ENCODE assay signal across 8 cellular contexts in the genomic region with DNA sequence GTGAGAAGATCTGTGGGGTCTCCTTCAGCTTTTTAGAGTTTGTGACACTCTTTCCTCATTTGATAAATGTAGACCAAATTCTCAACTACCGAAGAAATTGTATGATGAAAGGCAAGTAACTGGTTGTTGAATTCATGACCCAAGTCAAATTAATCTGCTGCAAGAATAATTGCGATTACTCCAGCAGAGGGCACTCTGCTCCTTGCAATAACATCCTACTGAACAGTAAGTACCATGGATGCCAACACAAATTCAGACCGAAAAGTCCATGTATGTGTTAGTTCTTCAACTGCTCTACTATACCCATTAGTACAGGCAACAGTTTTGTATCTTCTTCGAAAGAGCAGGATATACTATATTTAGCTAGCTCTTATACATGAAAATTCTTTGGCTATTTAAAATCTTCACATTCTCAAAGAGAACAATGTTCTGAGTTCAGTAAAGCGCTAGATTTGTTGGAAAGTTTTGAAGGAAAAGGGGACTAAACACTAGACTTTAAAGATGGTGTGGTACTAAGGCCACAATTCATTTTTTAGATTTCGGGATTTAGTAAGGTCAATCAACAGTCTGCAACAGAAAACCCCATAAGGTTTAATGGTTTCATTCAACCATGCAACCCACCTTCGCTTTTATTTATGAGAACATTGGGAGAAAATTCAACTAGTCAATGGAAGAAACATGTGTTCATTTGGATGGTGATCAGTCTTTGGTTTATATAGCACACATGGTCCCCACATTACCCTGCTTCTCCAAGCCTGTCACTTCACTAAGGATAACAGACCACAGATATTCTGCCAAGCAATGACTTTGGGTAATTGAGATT.
DNase-seq lines count a peak whose midpoint lies in the region; ATAC-seq and TF ChIP-seq lines count a peak whose summit lies in the region.

No MANE protein-coding gene starts in this region.

- no peak overlapping the region for H2BK120ac ChIP-seq in IMR-90 (ENCODE audit: low read depth, low read length)

- no peak overlapping the region for H3K23ac ChIP-seq in IMR-90 (ENCODE audit: low read depth, low read length)

- H3K9ac ChIP-seq in IMR-90 (ENCODE audit: low read depth, low read length) (no peak overlapping the region), PC-3 (ENCODE audit: low read length) (no peak overlapping the region)

- TF ChIP-seq POLR2A in IMR-90 (IDR thresholded peaks at IDR 0.05; ENCODE audit: low read depth, low read length) = peak; percentile 44; the same call in 1 of the 2 replicates

- H2BK15ac ChIP-seq in IMR-90 (ENCODE audit: low read depth, low read length) = no peak overlapping the region

- H3K4me3 ChIP-seq in IMR-90 (ENCODE audit: insufficient read depth, low read depth, low read length) (no peak overlapping the region), PC-3 (ENCODE audit: low read length) (no peak overlapping the region), left ventricle myocardium inferior (no peak overlapping the region)

- dilution Hi-C loops in IMR-90 (cut with HindIII; ENCODE audit: low sequenced_read_pairs, unreplicated experiment) = no loop called here

- H3K9me2 ChIP-seq in PC-3 (replicated peaks; ENCODE audit: low read length) = no peaks in the 10 kb centered on the region

- no peak overlapping the region for H4K91ac ChIP-seq in IMR-90 (ENCODE audit: insufficient read depth, low read depth, low read length)

- H3K36me3 ChIP-seq in IMR-90 (ENCODE audit: control insufficient read depth, insufficient read depth, low read length) = no peaks in the 10 kb centered on the region
- H3K36me3 ChIP-seq in PC-3 (ENCODE audit: low read depth, low read length) = no peaks in the 10 kb centered on the region
- H3K36me3 ChIP-seq in left ventricle myocardium inferior = no peaks in the 10 kb centered on the region

- no peak overlapping the region for H2AK9ac ChIP-seq in IMR-90 (replicated peaks; ENCODE audit: low read depth, low read length, poor library complexity)

- H3K27ac ChIP-seq in IMR-90 (ENCODE audit: insufficient read depth, low read length) (no peak overlapping the region), PC-3 (ENCODE audit: low read length) (no peak overlapping the region), left ventricle myocardium inferior (replicated peaks) (peak overlapping the region; percentile 39)

- CTCF ChIA-PET in IMR-90 (lab: Yijun Ruan, JAX) = interaction anchor here (0.6 to 5.0 kb wide), 3 partner anchors 9 to 272 kb away, joined by 3 to 33 read pairs (median 3); a partner anchor contains a TSS
- CTCF ChIA-PET in PC-3 (lab: Charles Lee) = no interaction called here

- H3F3A ChIP-seq in PC-3 (ENCODE audit: low read length, unreplicated experiment) = no peaks in the 10 kb centered on the region

- 0% methylated on average over 1 of the region's 7 CpGs; no CpG with 5 or more reads in 1 of the 2 experiments for WGBS in IMR-90 (ENCODE audit: extremely low coverage in 2 of 2, insufficient read length in 1 of 2), 2 experiments

- H3K4me2 ChIP-seq in IMR-90 (ENCODE audit: low read depth, low read length) = no peak overlapping the region
- H3K4me2 ChIP-seq in PC-3 (ENCODE audit: low read length) = no peak overlapping the region

- intact Hi-C loops in IMR-90 (cut with micrococcal nuclease) = loop anchor here (1.0 to 5.0 kb wide), 4 partner anchors 23 to 272 kb away; a partner anchor contains a TSS
- intact Hi-C loops in PC-3 (cut with micrococcal nuclease) = loop anchor here (1.0 kb wide), 3 partner anchors 23 to 272 kb away; a partner anchor contains a TSS
- intact Hi-C loops in left ventricle myocardium inferior (cut with micrococcal nuclease) = loop anchor here (5.0 kb wide), 1 partner anchor 271 kb away; a partner anchor contains a TSS

- DNase-seq in D341Med (ENCODE audit: low spot score) (peak; percentile 62), IMR-90 (peak; percentile 91), PC-3 (peak; percentile 91), amygdala (lab: John Stamatoyannopoulos, UW) (peak in 38 of 56 donors; percentile 3 to 90 (median 40)), left ventricle myocardium inferior (no peak), renal cortical epithelial cell (ENCODE audit: low read depth) (peak; percentile 87), 8988T (no peak)

- POLR2A ChIA-PET in IMR-90 (lab: Charles Lee; ENCODE audit: unreplicated experiment) = no interaction called here
- POLR2A ChIA-PET in PC-3 (lab: Charles Lee; ENCODE audit: unreplicated experiment) = no interaction called here

- H3K9me3 ChIP-seq in IMR-90 (ENCODE audit: control insufficient read depth, insufficient read depth, low read length) (no peaks in the 10 kb centered on the region), PC-3 (ENCODE audit: low read length) (no peaks in the 10 kb centered on the region), left ventricle myocardium inferior (replicated peaks) (no peaks in the 10 kb centered on the region)

- no peaks in the 10 kb centered on the region for H3K79me1 ChIP-seq in IMR-90 (ENCODE audit: low read depth in 1 of 2, low read length in 2 of 2)

- H3K79me2 ChIP-seq in PC-3 (ENCODE audit: low read length) = no peaks in the 10 kb centered on the region

- in situ Hi-C loops in IMR-90 (cut with MboI; ENCODE audit: low sequenced_read_pairs) = loop anchor here (5.0 to 25.0 kb wide), 3 partner anchors 133 to 849 kb away; a partner anchor contains a TSS

- H3K18ac ChIP-seq in IMR-90 (ENCODE audit: low read depth, low read length) = no peak overlapping the region

- no peak overlapping the region for H3K4ac ChIP-seq in IMR-90 (ENCODE audit: low read depth, low read length)

- no peaks in the 10 kb centered on the region for H3K27me3 ChIP-seq in IMR-90 (ENCODE audit: control insufficient read depth, insufficient read depth, low read length)
- H3K27me3 ChIP-seq in PC-3 (ENCODE audit: low read length) = peaks cover 42% of the 10 kb centered on the region
- H3K27me3 ChIP-seq in left ventricle myocardium inferior (ENCODE audit: low read depth) = no peaks in the 10 kb centered on the region

- H2BK5ac ChIP-seq in IMR-90 (ENCODE audit: low read depth, low read length, poor library complexity, severe bottlenecking) = no peak overlapping the region

- no peaks in the 10 kb centered on the region for H4K20me1 ChIP-seq in IMR-90 (ENCODE audit: insufficient read depth, low read length)
- no peaks in the 10 kb centered on the region for H4K20me1 ChIP-seq in PC-3 (ENCODE audit: low read length)

- ATAC-seq in GM19455 (IDR thresholded peaks at IDR 0.05; ENCODE audit: unreplicated experiment) (peak; percentile 64), IMR-90 (ENCODE audit: low read depth) (peak; percentile 79), PC-3 (peak; percentile 82)

- H2AFZ ChIP-seq in IMR-90 (replicated peaks; ENCODE audit: low read length, poor library complexity) (no peak overlapping the region), PC-3 (ENCODE audit: low read length) (no peak overlapping the region)

- no peak overlapping the region for H2AK5ac ChIP-seq in IMR-90 (ENCODE audit: low read depth, low read length)

- H3K9me1 ChIP-seq in IMR-90 (ENCODE audit: insufficient read depth, low read length) = no peaks in the 10 kb centered on the region

- no peak overlapping the region for H3K56ac ChIP-seq in IMR-90 (ENCODE audit: extremely low read depth, insufficient read depth, low read length)

- H4K5ac ChIP-seq in IMR-90 (ENCODE audit: low read depth, low read length) = no peak overlapping the region

- no peak overlapping the region for H3K14ac ChIP-seq in IMR-90 (replicated peaks; ENCODE audit: low read depth, low read length)

- H3K4me1 ChIP-seq in IMR-90 (ENCODE audit: control insufficient read depth, insufficient read depth, low read length) (peaks cover 2% of the 10 kb centered on the region; the same call in 1 of the 2 replicates), PC-3 (ENCODE audit: insufficient read depth, low read length) (peaks cover 6% of the 10 kb centered on the region), left ventricle myocardium inferior (peaks cover 28% of the 10 kb centered on the region)

- TF ChIP-seq RAD21 in IMR-90 (IDR thresholded peaks at IDR 0.05; ENCODE audit: low read length) = peak; percentile 99

- TF ChIP-seq CTCF in IMR-90 (conservative IDR thresholded peaks at IDR 0.05; ENCODE audit: low read depth, low read length) (peak; percentile 92), PC-3 (conservative IDR thresholded peaks at IDR 0.05; ENCODE audit: low read depth, low read length) (peak; percentile 92), left ventricle myocardium inferior (IDR thresholded peaks at IDR 0.05; ENCODE audit: borderline replicate concordance) (peak; percentile 82)

- no peak overlapping the region for H4K8ac ChIP-seq in IMR-90 (ENCODE audit: low read depth in 2 of 2, low read length in 2 of 2)

- BruUV-seq in IMR-90 (replicated peaks; lab: Mats Ljungman, UMichigan) = TSS peak; percentile 5
- no TSS peak for BruUV-seq in PC-3 (replicated peaks; lab: Mats Ljungman, UMichigan)

- no peak overlapping the region for H2BK20ac ChIP-seq in IMR-90 (ENCODE audit: low read depth, low read length)

TF ChIP-seq in IMR-90, 13 proteins besides CTCF, POLR2A, EP300 and RAD21:
- TF ChIP-seq SMC3 (IDR thresholded peaks at IDR 0.05; ENCODE audit: low read depth, low read length) = peak; percentile 99
- no peak for TF ChIP-seq BHLHE40 (IDR thresholded peaks at IDR 0.05; ENCODE audit: low read depth, low read length)

Comparison
In these comparisons a context has a peak if more than half of its experiments do, and no peak if none do; other contexts are left out.
1. DNase-seq: peak in D341Med (single experiment), IMR-90 (single experiment), PC-3 (single experiment), amygdala (38 of 56) and renal cortical epithelial cell (single experiment); none in left ventricle myocardium inferior (single experiment) and 8988T (single experiment).
2. Peak in every context shown above with its lines, with median percentiles within 50 percentile points of each other: ATAC-seq and CTCF ChIP-seq.